ENCODE assay signal across 8 cellular contexts in the genomic region with DNA sequence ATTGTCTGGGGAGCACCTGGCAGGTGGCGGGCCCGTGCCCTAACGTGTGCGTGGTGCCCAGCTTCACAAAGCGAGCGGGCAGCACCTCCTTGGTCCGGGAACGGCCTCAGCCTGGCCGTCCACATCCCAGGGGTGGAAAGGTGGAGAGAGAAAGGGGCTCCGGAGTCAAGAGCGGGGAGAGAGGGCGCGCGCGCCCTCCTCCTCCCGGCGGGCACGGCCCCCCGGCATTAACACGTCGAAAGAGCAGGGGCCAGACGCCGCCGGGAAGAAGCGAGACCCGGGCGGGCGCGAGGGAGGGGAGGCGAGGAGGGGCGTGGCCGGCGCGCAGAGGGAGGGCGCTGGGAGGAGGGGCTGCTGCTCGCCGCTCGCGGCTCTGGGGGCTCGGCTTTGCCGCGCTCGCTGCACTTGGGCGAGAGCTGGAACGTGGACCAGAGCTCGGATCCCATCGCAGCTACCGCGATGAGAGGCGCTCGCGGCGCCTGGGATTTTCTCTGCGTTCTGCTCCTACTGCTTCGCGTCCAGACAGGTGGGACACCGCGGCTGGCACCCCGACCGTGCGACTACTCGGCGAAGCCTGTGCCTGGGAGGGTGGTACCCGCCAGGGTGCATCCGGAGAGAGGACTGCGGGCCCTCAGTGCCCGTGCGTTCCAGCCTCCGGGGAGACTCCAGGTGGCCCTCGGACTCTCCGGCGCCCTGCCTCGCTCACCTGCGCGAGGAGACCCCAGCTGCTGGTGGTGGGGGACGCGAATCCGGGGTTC. TPM values are rescaled to one million over a fixed set of nuclear protein-coding genes. Genes with fewer than 3 reads are reported as not detected.
DNase-seq lines count a peak whose midpoint lies in the region; ATAC-seq and TF ChIP-seq lines count a peak whose summit lies in the region.

A gene (plus strand): TSS at position 402 of the 758 bp plus-strand sequence. CDS start 58 bp downstream, at position 460.

- H3K27ac Mint-ChIP-seq in activated naive CD4-positive, alpha-beta T cell treated with anti-CD3 and anti-CD28 coated beads for 36 hours, result no peak within 1 kb of the TSS
- H3K27ac Mint-ChIP-seq in glutamatergic neuron (ENCODE audit: unreplicated experiment), result no peak within 1 kb of the TSS

- no peaks in the 10 kb centered on the region for H3K9me3 Mint-ChIP-seq in activated naive CD4-positive, alpha-beta T cell treated with anti-CD3 and anti-CD28 coated beads for 36 hours
- peaks cover 5% of the 10 kb centered on the region for H3K9me3 Mint-ChIP-seq in glutamatergic neuron (ENCODE audit: unreplicated experiment)

- no peak within 1 kb of the TSS for H3K27ac ChIP-seq in ACC112 (ENCODE audit: low read depth, low read length)

- no peaks in the 10 kb centered on the region for H3K79me2 ChIP-seq in ACC112 (ENCODE audit: control insufficient read depth, insufficient read depth, low read length, unreplicated experiment)

- ATAC-seq in GM19438 (IDR thresholded peaks at IDR 0.05; ENCODE audit: low read depth, unreplicated experiment) (peak; percentile 19), omental fat pad (ENCODE audit: low FRiP score) (peak; percentile 59), GM21423 (IDR thresholded peaks at IDR 0.05; ENCODE audit: unreplicated experiment) (no peak)

- H3K4me3 ChIP-seq in ACC112 (ENCODE audit: low read depth, low read length), result peak within 1 kb of the TSS; percentile 79

- no peaks in the 10 kb centered on the region for H3K36me3 ChIP-seq in ACC112 (ENCODE audit: insufficient read depth, low read length)

- TF ChIP-seq CTCF in glutamatergic neuron (IDR thresholded peaks at IDR 0.05; ENCODE audit: partially characterized antibody, unreplicated experiment) (no peak), omental fat pad (IDR thresholded peaks at IDR 0.05) (no peak)

- H3K4me1 ChIP-seq in ACC112 (ENCODE audit: control insufficient read depth, insufficient read depth, low read length, unreplicated experiment), result peaks cover 33% of the 10 kb centered on the region

- H3K27me3 Mint-ChIP-seq in activated naive CD4-positive, alpha-beta T cell treated with anti-CD3 and anti-CD28 coated beads for 36 hours (ENCODE audit: low read depth), result peaks cover 58% of the 10 kb centered on the region
- peaks cover 18% of the 10 kb centered on the region for H3K27me3 Mint-ChIP-seq in glutamatergic neuron (ENCODE audit: unreplicated experiment)

- H3K27me3 ChIP-seq in ACC112 (ENCODE audit: insufficient read depth, low read length), result peaks cover 39% of the 10 kb centered on the region

- H3K4me3 Mint-ChIP-seq in activated naive CD4-positive, alpha-beta T cell treated with anti-CD3 and anti-CD28 coated beads for 36 hours, result peak within 1 kb of the TSS; percentile 72
- peak within 1 kb of the TSS; percentile 90 for H3K4me3 Mint-ChIP-seq in glutamatergic neuron (ENCODE audit: unreplicated experiment)

- CTCF ChIA-PET in activated naive CD4-positive, alpha-beta T cell treated with anti-CD3 and anti-CD28 coated beads for 36 hours (lab: Charles Lee), result interaction anchor here (0.6 to 1.0 kb wide), 4 partner anchors 9 to 687 kb away, joined by 3 to 5 read pairs (median 4); no protein-coding TSS in a partner anchor

- peak within 1 kb of the TSS; percentile 62 for H2AFZ ChIP-seq in ACC112 (ENCODE audit: low read length, unreplicated experiment)

- H3K4me1 Mint-ChIP-seq in activated naive CD4-positive, alpha-beta T cell treated with anti-CD3 and anti-CD28 coated beads for 36 hours (ENCODE audit: low read depth), result peaks cover 20% of the 10 kb centered on the region
- H3K4me1 Mint-ChIP-seq in glutamatergic neuron (ENCODE audit: low read depth, unreplicated experiment), result peaks cover 9% of the 10 kb centered on the region

- H3K36me3 Mint-ChIP-seq in activated naive CD4-positive, alpha-beta T cell treated with anti-CD3 and anti-CD28 coated beads for 36 hours (ENCODE audit: low read depth), result no peaks in the 10 kb centered on the region
- H3K36me3 Mint-ChIP-seq in glutamatergic neuron (ENCODE audit: unreplicated experiment), result no peaks in the 10 kb centered on the region

- DNase-seq in NCI-H526 (lab: John Stamatoyannopoulos, UW) (peak; percentile 88 to 97), glutamatergic neuron (peak; percentile 83), omental fat pad (ENCODE audit: low spot score) (no peak), OCI-M2 (lab: John Stamatoyannopoulos, UW; ENCODE audit: unreplicated experiment) (no peak)
- peak; percentile 13 for DNase-seq in activated naive CD4-positive, alpha-beta T cell treated with anti-CD3 and anti-CD28 coated beads for 36 hours

- intact Hi-C loops in activated naive CD4-positive, alpha-beta T cell treated with anti-CD3 and anti-CD28 coated beads for 36 hours (cut with micrococcal nuclease), result loop anchor here (10.0 kb wide), 1 partner anchor 287 kb away; no protein-coding TSS in a partner anchor

RNA-seq across cellular contexts. Expression of the gene that starts here (rescaled TPM):
- total RNA-seq in activated naive CD4-positive, alpha-beta T cell treated with anti-CD3 and anti-CD28 coated beads for 36 hours, result not detected
- 3.0 TPM for total RNA-seq in glutamatergic neuron (ENCODE audit: unreplicated experiment)
- 10 to 100 TPM in 1 of 4 donors, 1 to 10 TPM in 3; 3.1 to 11.7 (median 7.9) TPM for total RNA-seq in omental fat pad

Comparison
In these comparisons a context has a peak if more than half of its experiments do, and no peak if none do; other contexts are left out.
1. Peak in DNase-seq in activated naive CD4-positive, alpha-beta T cell treated with anti-CD3 and anti-CD28 coated beads for 36 hours; RNA of the gene not detected or under 1 TPM.
2. DNase-seq: peak in NCI-H526 (2 of 2) and glutamatergic neuron (single experiment); none in omental fat pad (single experiment) and OCI-M2 (single experiment).